ENCODE assay signal across 11 cellular contexts in genomic region chr2:25825238-25825637, GRCh38. TPM values are rescaled to one million over a fixed set of nuclear protein-coding genes. Genes with fewer than 3 reads are reported as not detected.
DNase-seq lines count a peak whose midpoint lies in the region; ATAC-seq lines count a peak whose summit lies in the region.
"Had no signal": no experiment of that assay in that cellular context is flagged by ENCODE, and none has a peak within 500 bp of the region (broad histone marks: within the 10 kb centered on the region; RNA-seq: fewer than 3 reads in every experiment).

No MANE protein-coding gene starts in this region.

- peak overlapping the region in 7 of 9 donors; percentile 1 to 79 (median 54) for H3K27ac Mint-ChIP-seq in naive thymus-derived CD4-positive, alpha-beta T cell
- H3K27ac Mint-ChIP-seq in stimulated activated naive CD8-positive, alpha-beta T cell treated with anti-CD3 and anti-CD28 coated beads, Interleukin-15, Interleukin-2, amounts not matched to agents 100 ng/mL and 50 ng/mL, for 24 hours: peak overlapping the region; percentile 92

- no peak overlapping the region for H3K27ac ChIP-seq in naive thymus-derived CD4-positive, alpha-beta T cell (ENCODE audit: low read depth, low read length)

- H3K36me3 ChIP-seq in naive thymus-derived CD4-positive, alpha-beta T cell (ENCODE audit: control insufficient read depth in 2 of 3, insufficient read depth in 3 of 3, low read length in 3 of 3): no peaks in the 10 kb centered on the region

- peak overlapping the region in 9 of 10 donors; percentile 18 to 73 (median 52) for H3K4me3 Mint-ChIP-seq in naive thymus-derived CD4-positive, alpha-beta T cell
- peak overlapping the region; percentile 83 for H3K4me3 Mint-ChIP-seq in stimulated activated naive CD8-positive, alpha-beta T cell treated with anti-CD3 and anti-CD28 coated beads, Interleukin-15, Interleukin-2, amounts not matched to agents 100 ng/mL and 50 ng/mL, for 24 hours

- H3K36me3 Mint-ChIP-seq in naive thymus-derived CD4-positive, alpha-beta T cell: peaks cover 3 to 30% (median 12%) of the 10 kb centered on the region in 5 donors
- H3K36me3 Mint-ChIP-seq in stimulated activated naive CD8-positive, alpha-beta T cell treated with anti-CD3 and anti-CD28 coated beads, Interleukin-15, Interleukin-2, amounts not matched to agents 100 ng/mL and 50 ng/mL, for 24 hours (ENCODE audit: low read depth): peaks cover 43% of the 10 kb centered on the region

- H3K9me3 ChIP-seq in naive thymus-derived CD4-positive, alpha-beta T cell (ENCODE audit: control insufficient read depth in 2 of 3, low read length in 3 of 3): no peaks in the 10 kb centered on the region

- peaks cover 18 to 33% of the 10 kb centered on the region in 2 donors for H3K4me1 ChIP-seq in naive thymus-derived CD4-positive, alpha-beta T cell (ENCODE audit: control insufficient read depth in 2 of 2, insufficient read depth in 2 of 2, low read length in 2 of 2)

- H3K4me3 ChIP-seq in naive thymus-derived CD4-positive, alpha-beta T cell (ENCODE audit: low read length): peak overlapping the region; percentile 1

- CTCF ChIA-PET in naive thymus-derived CD4-positive, alpha-beta T cell (lab: Charles Lee): interaction anchor here (0.6 to 3.2 kb wide), 3 partner anchors 27 to 357 kb away, joined by 3 to 16 read pairs (median 3); no protein-coding TSS in a partner anchor

- no peaks in the 10 kb centered on the region for H3K27me3 Mint-ChIP-seq in naive thymus-derived CD4-positive, alpha-beta T cell
- H3K27me3 Mint-ChIP-seq in stimulated activated naive CD8-positive, alpha-beta T cell treated with anti-CD3 and anti-CD28 coated beads, Interleukin-15, Interleukin-2, amounts not matched to agents 100 ng/mL and 50 ng/mL, for 24 hours: no peaks in the 10 kb centered on the region

- peaks cover 45 to 86% (median 63%) of the 10 kb centered on the region in 7 donors for H3K4me1 Mint-ChIP-seq in naive thymus-derived CD4-positive, alpha-beta T cell
- peaks cover 88% of the 10 kb centered on the region for H3K4me1 Mint-ChIP-seq in stimulated activated naive CD8-positive, alpha-beta T cell treated with anti-CD3 and anti-CD28 coated beads, Interleukin-15, Interleukin-2, amounts not matched to agents 100 ng/mL and 50 ng/mL, for 24 hours (ENCODE audit: low read depth)

- no peaks in the 10 kb centered on the region for H3K27me3 ChIP-seq in naive thymus-derived CD4-positive, alpha-beta T cell (ENCODE audit: control insufficient read depth in 2 of 2, insufficient read depth in 2 of 2, low read length in 2 of 2)

- peak; percentile 27 to 33 for DNase-seq in activated CD4-positive, alpha-beta T cell treated with anti-CD3 and anti-CD28 coated beads for 24 hours (ENCODE audit: low read depth in 2 of 2)
- DNase-seq in activated CD4-positive, alpha-beta T cell treated with anti-CD3 and anti-CD28 coated beads for 1 hour: no peak
- DNase-seq in activated T-cell treated with anti-CD3 and anti-CD28 coated beads, Interleukin-2, amount 50 U/mL, for 48 hours: peak; percentile 52 to 61
- DNase-seq in naive thymus-derived CD4-positive, alpha-beta T cell: peak in 8 of 9 donors; percentile 31 to 59 (median 46)
- DNase-seq in NCI-H146 treated with DMSO at 0.1 percent for 48 hours (lab: John Stamatoyannopoulos, UW; ENCODE audit: unreplicated experiment): no peak
- DNase-seq: aorta, NCI-H774 had no signal

- POLR2A ChIA-PET in naive thymus-derived CD4-positive, alpha-beta T cell (lab: Charles Lee): interaction anchor here (0.8 to 2.0 kb wide), 3 partner anchors 10 to 27 kb away, joined by 3 to 7 read pairs (median 4); no protein-coding TSS in a partner anchor

- ATAC-seq in naive thymus-derived CD4-positive, alpha-beta T cell: peak; percentile 85
- ATAC-seq in GM21526 (IDR thresholded peaks at IDR 0.05; ENCODE audit: low FRiP score, unreplicated experiment) (no peak), GM21723 (IDR thresholded peaks at IDR 0.05; ENCODE audit: unreplicated experiment) (no peak)
- ATAC-seq: HCT116 had no signal

- H3K9me3 Mint-ChIP-seq in naive thymus-derived CD4-positive, alpha-beta T cell: peaks cover 0 to 2% (median 0%) of the 10 kb centered on the region in 11 donors
- no peaks in the 10 kb centered on the region for H3K9me3 Mint-ChIP-seq in stimulated activated naive CD8-positive, alpha-beta T cell treated with anti-CD3 and anti-CD28 coated beads, Interleukin-15, Interleukin-2, amounts not matched to agents 100 ng/mL and 50 ng/mL, for 24 hours

- intact Hi-C loops in naive thymus-derived CD4-positive, alpha-beta T cell (cut with micrococcal nuclease): loop anchor here in 1 of 2 donors (1.0 to 10.0 kb wide), 2 partner anchors 31 to 50 kb away; no protein-coding TSS in a partner anchor

RNA-seq across cellular contexts. Expression of gene ASXL2, which starts 53.0 kb away (rescaled TPM):
- 10 to 100 TPM; 29.2 to 62.1 (median 48.5) TPM for total RNA-seq in naive thymus-derived CD4-positive, alpha-beta T cell
- polyA plus RNA-seq in naive thymus-derived CD4-positive, alpha-beta T cell: 10 to 100 TPM; 11.6 to 15.0 TPM

Comparison
In these comparisons a context has a peak if more than half of its experiments do, and no peak if none do; other contexts are left out.
1. DNase-seq: peak in activated CD4-positive, alpha-beta T cell treated with anti-CD3 and anti-CD28 coated beads for 24 hours (2 of 2), activated T-cell treated with anti-CD3 and anti-CD28 coated beads, Interleukin-2, amount 50 U/mL, for 48 hours (2 of 2) and naive thymus-derived CD4-positive, alpha-beta T cell (8 of 9); none in activated CD4-positive, alpha-beta T cell treated with anti-CD3 and anti-CD28 coated beads for 1 hour (single experiment) and NCI-H146 treated with DMSO at 0.1 percent for 48 hours (single experiment).